In genomic region chr10:34966440-34966839, GRCh38 we compare ENCODE assay signal across 29 cellular contexts.
A peak's percentile ranks its signal among the peaks of the same experiment; 100 is the strongest.
DNase-seq lines count a peak whose midpoint lies in the region; ATAC-seq and TF ChIP-seq lines count a peak whose summit lies in the region.
"Had no signal": no experiment of that assay in that cellular context is flagged by ENCODE, and none has a peak within 500 bp of the region (broad histone marks: within the 10 kb centered on the region; RNA-seq: fewer than 3 reads in every experiment).

No MANE protein-coding gene starts in this region.

- no peak overlapping the region for H3K27ac ChIP-seq in mesenchymal stem cell (ENCODE audit: low read length, poor library complexity, severe bottlenecking)
- H3K27ac ChIP-seq in gastroesophageal sphincter, result no peak overlapping the region
- H3K27ac ChIP-seq: A549, left ventricle myocardium inferior, neural progenitor cell, parathyroid adenoma, SJCRH30, vagina had no signal

- H3K4me3 ChIP-seq in epithelial cell of esophagus (ENCODE audit: low read length) (no peak overlapping the region), mesenchymal stem cell (ENCODE audit: insufficient read depth in 1 of 2, low read depth in 1 of 2, low read length in 2 of 2) (no peak overlapping the region), gastroesophageal sphincter (no peak overlapping the region)
- H3K4me3 ChIP-seq: A549, left ventricle myocardium inferior, neural progenitor cell, SJCRH30, vagina had no signal

- H3K14ac ChIP-seq in mesenchymal stem cell (ENCODE audit: low read length in 2 of 2), result no peak overlapping the region

- H3K36me3 Mint-ChIP-seq in WTC11, result no peaks in the 10 kb centered on the region
- peaks cover 4% of the 10 kb centered on the region for H3K36me3 Mint-ChIP-seq in effector memory CD8-positive, alpha-beta T cell (ENCODE audit: insufficient read depth)
- H3K36me3 Mint-ChIP-seq: activated naive CD4-positive, alpha-beta T cell treated with anti-CD3 and anti-CD28 coated beads, Interleukin-2, amount 50 U/mL, for 24 hours; CD8-positive, alpha-beta T cell; neural progenitor cell had no signal

- 92% methylated on average over 5 of the region's 5 CpGs for WGBS in mesenchymal stem cell
- 79 to 98% methylated on average over 5 of the region's 5 CpGs for WGBS in gastroesophageal sphincter (ENCODE audit: low coverage in 1 of 2), 2 donors

- H3K9ac ChIP-seq in mesenchymal stem cell (ENCODE audit: low read length), result no peak overlapping the region
- H3K9ac ChIP-seq: neural progenitor cell, parathyroid adenoma had no signal

- no peaks in the 10 kb centered on the region for H3K9me3 Mint-ChIP-seq in WTC11
- no peaks in the 10 kb centered on the region for H3K9me3 Mint-ChIP-seq in effector memory CD8-positive, alpha-beta T cell
- H3K9me3 Mint-ChIP-seq: activated CD4-positive, alpha-beta T cell treated with anti-CD3 and anti-CD28 coated beads, Interleukin-2, amount 10 ng/mL, durations not matched to agents 24 days and 14 days; activated naive CD4-positive, alpha-beta T cell treated with anti-CD3 and anti-CD28 coated beads, Interleukin-2, amount 50 U/mL, for 24 hours; CD8-positive, alpha-beta T cell; neural progenitor cell had no signal

- no peak overlapping the region for H3K23ac ChIP-seq in mesenchymal stem cell (ENCODE audit: low read length in 2 of 2)

- no peak for TF ChIP-seq POLR2A in gastroesophageal sphincter (IDR thresholded peaks at IDR 0.05)

- H3K4ac ChIP-seq in mesenchymal stem cell (ENCODE audit: low read depth in 1 of 2, low read length in 2 of 2), result no peak overlapping the region

- H3K9me3 ChIP-seq in mesenchymal stem cell (ENCODE audit: control insufficient read depth, low read length) (no peaks in the 10 kb centered on the region), gastroesophageal sphincter (no peaks in the 10 kb centered on the region)
- H3K9me3 ChIP-seq: A549, left ventricle myocardium inferior, SJCRH30, vagina had no signal

- H3K18ac ChIP-seq in mesenchymal stem cell (ENCODE audit: low read depth in 1 of 2, low read length in 2 of 2), result no peak overlapping the region

- no peaks in the 10 kb centered on the region for H3K79me1 ChIP-seq in mesenchymal stem cell (replicated peaks; ENCODE audit: low read length, poor library complexity, severe bottlenecking)

- TF ChIP-seq CTCF in WTC11 (IDR thresholded peaks at IDR 0.05), result no peak
- no peak for TF ChIP-seq CTCF in epithelial cell of esophagus (IDR thresholded peaks at IDR 0.05; ENCODE audit: insufficient read depth, low read depth, low read length, missing control alignments)
- TF ChIP-seq CTCF in gastroesophageal sphincter (IDR thresholded peaks at IDR 0.05), result no peak

- no peak overlapping the region for H2BK5ac ChIP-seq in mesenchymal stem cell (ENCODE audit: low read depth, low read length, poor library complexity, severe bottlenecking)

- H4K91ac ChIP-seq in mesenchymal stem cell (ENCODE audit: low read length), result no peak overlapping the region

- DNase-seq in EH (ENCODE audit: low read depth) (peak; percentile 38), WTC11 (ENCODE audit: low spot score) (no peak), epithelial cell of esophagus (ENCODE audit: low read depth) (peak; percentile 50), mesenchymal stem cell (peak; percentile 7), kidney tubule cell (ENCODE audit: low spot score) (no peak)
- no peak for DNase-seq in effector memory CD8-positive, alpha-beta T cell
- DNase-seq: activated CD4-positive, alpha-beta T cell treated with anti-CD3 and anti-CD28 coated beads, Interleukin-2, amount 10 ng/mL, durations not matched to agents 24 days and 14 days; CD8-positive, alpha-beta T cell; central memory CD4-positive, alpha-beta T cell; dermis blood vessel endothelial cell; DMS 273 treated with DMSO at 0.1 percent for 48 hours; head of caudate nucleus; islet precursor cell; left ventricle myocardium inferior; NCI-H1105; NCI-H187 treated with DMSO at 0.1 percent for 48 hours; NCI-H2171; NCI-H82; SJCRH30; stimulated activated CD4-positive, alpha-beta T cell treated with anti-CD3 and anti-CD28 coated beads, Interleukin-2, amount 100 ng/mL, for 24 hours; stimulated activated naive CD8-positive, alpha-beta T cell treated with anti-CD3 and anti-CD28 coated beads, Interleukin-15, Interleukin-2, amounts not matched to agents 100 U/mL and 50 U/mL, for 24 hours had no signal

- H3K36me3 ChIP-seq in mesenchymal stem cell (ENCODE audit: control insufficient read depth in 1 of 2, insufficient read depth in 2 of 2, low read depth in 1 of 2, low read length in 2 of 2) (no peaks in the 10 kb centered on the region), gastroesophageal sphincter (no peaks in the 10 kb centered on the region)
- H3K36me3 ChIP-seq: left ventricle myocardium inferior, neural progenitor cell, SJCRH30, vagina had no signal

- ATAC-seq in WTC11 (no peak), GM21825 (IDR thresholded peaks at IDR 0.05; ENCODE audit: unreplicated experiment) (no peak), gastroesophageal sphincter (no peak)
- ATAC-seq in effector memory CD8-positive, alpha-beta T cell (replicated peaks), result no peak
- ATAC-seq: A549; CD8-positive, alpha-beta T cell; HCT116; stimulated activated naive CD8-positive, alpha-beta T cell treated with anti-CD3 and anti-CD28 coated beads, Interleukin-15, Interleukin-2, amounts not matched to agents 100 U/mL and 50 U/mL, for 24 hours had no signal

- H3K4me1 Mint-ChIP-seq in WTC11, result 0 out of 2 replicates have a peak, but pooled peaks cover 3% of the 10 kb centered on the region
- no peaks in the 10 kb centered on the region for H3K4me1 Mint-ChIP-seq in effector memory CD8-positive, alpha-beta T cell (ENCODE audit: low read depth in 2 of 2)
- H3K4me1 Mint-ChIP-seq: activated CD4-positive, alpha-beta T cell treated with anti-CD3 and anti-CD28 coated beads, Interleukin-2, amount 10 ng/mL, durations not matched to agents 24 days and 14 days; activated naive CD4-positive, alpha-beta T cell treated with anti-CD3 and anti-CD28 coated beads, Interleukin-2, amount 50 U/mL, for 24 hours had no signal

- H3K4me3 Mint-ChIP-seq in WTC11, result no peak overlapping the region
- H3K4me3 Mint-ChIP-seq in effector memory CD8-positive, alpha-beta T cell, result no peak overlapping the region
- H3K4me3 Mint-ChIP-seq: activated CD4-positive, alpha-beta T cell treated with anti-CD3 and anti-CD28 coated beads, Interleukin-2, amount 10 ng/mL, durations not matched to agents 24 days and 14 days; activated naive CD4-positive, alpha-beta T cell treated with anti-CD3 and anti-CD28 coated beads, Interleukin-2, amount 50 U/mL, for 24 hours; CD8-positive, alpha-beta T cell; neural progenitor cell had no signal

- H2BK12ac ChIP-seq in mesenchymal stem cell (ENCODE audit: low read length in 2 of 2), result no peak overlapping the region

- TF ChIP-seq EP300 in gastroesophageal sphincter (IDR thresholded peaks at IDR 0.05), result no peak

- H2AK5ac ChIP-seq in mesenchymal stem cell (ENCODE audit: low read length, severe bottlenecking), result no peak overlapping the region

- H2AFZ ChIP-seq in mesenchymal stem cell (ENCODE audit: low read depth, low read length), result no peak overlapping the region
- H2AFZ ChIP-seq: parathyroid adenoma had no signal

- no peak overlapping the region for H4K8ac ChIP-seq in mesenchymal stem cell (ENCODE audit: low read length)

- no peaks in the 10 kb centered on the region for H3K27me3 ChIP-seq in mesenchymal stem cell (ENCODE audit: control insufficient read depth in 1 of 2, insufficient read depth in 1 of 2, low read length in 2 of 2)
- H3K27me3 ChIP-seq in gastroesophageal sphincter, result no peaks in the 10 kb centered on the region
- H3K27me3 ChIP-seq: neural progenitor cell, SJCRH30, vagina had no signal

- H3K4me1 ChIP-seq in mesenchymal stem cell (ENCODE audit: control insufficient read depth, insufficient read depth, low read depth, low read length), result peaks cover 14% of the 10 kb centered on the region
- H3K4me1 ChIP-seq in gastroesophageal sphincter, result peaks cover 0 to 22% (median 0%) of the 10 kb centered on the region in 3 donors
- H3K4me1 ChIP-seq: parathyroid adenoma, SJCRH30, vagina had no signal

- CTCF ChIA-PET in WTC11 (lab: Charles Lee), result no interaction called here

- H3K27ac Mint-ChIP-seq in WTC11, result no peak overlapping the region
- H3K27ac Mint-ChIP-seq in effector memory CD8-positive, alpha-beta T cell, result no peak overlapping the region
- H3K27ac Mint-ChIP-seq: activated CD4-positive, alpha-beta T cell treated with anti-CD3 and anti-CD28 coated beads, Interleukin-2, amount 10 ng/mL, durations not matched to agents 24 days and 14 days; activated naive CD4-positive, alpha-beta T cell treated with anti-CD3 and anti-CD28 coated beads, Interleukin-2, amount 50 U/mL, for 24 hours; CD8-positive, alpha-beta T cell; neural progenitor cell had no signal

- POLR2A ChIA-PET in WTC11 (lab: Charles Lee), result no interaction called here

- H3K4me2 ChIP-seq in mesenchymal stem cell (ENCODE audit: low read length, poor library complexity, severe bottlenecking), result no peak overlapping the region
- H3K4me2 ChIP-seq: A549, neural progenitor cell had no signal

- no peaks in the 10 kb centered on the region for H3K27me3 Mint-ChIP-seq in WTC11 (ENCODE audit: low read depth)
- peaks cover 0 to 36% of the 10 kb centered on the region in 2 donors for H3K27me3 Mint-ChIP-seq in effector memory CD8-positive, alpha-beta T cell
- H3K27me3 Mint-ChIP-seq: activated CD4-positive, alpha-beta T cell treated with anti-CD3 and anti-CD28 coated beads, Interleukin-2, amount 10 ng/mL, durations not matched to agents 24 days and 14 days; activated naive CD4-positive, alpha-beta T cell treated with anti-CD3 and anti-CD28 coated beads, Interleukin-2, amount 50 U/mL, for 24 hours had no signal

- H2BK15ac ChIP-seq in mesenchymal stem cell (ENCODE audit: low read depth, poor library complexity, severe bottlenecking), result no peak overlapping the region

- H2BK120ac ChIP-seq in mesenchymal stem cell (ENCODE audit: low read depth, low read length), result no peak overlapping the region

TF ChIP-seq in WTC11, 78 proteins besides CTCF, POLR2A, EP300 and RAD21 (continues in another document):
- TF ChIP-seq CREB1 (CRISPR knock-in tag; IDR thresholded peaks at IDR 0.05), result no peak
- no peak for TF ChIP-seq ATF6 (CRISPR knock-in tag; IDR thresholded peaks at IDR 0.05)

Comparison
In these comparisons a context has a peak if more than half of its experiments do, and no peak if none do; other contexts are left out.
1. DNase-seq: peak in EH (single experiment), epithelial cell of esophagus (single experiment) and mesenchymal stem cell (single experiment); none in WTC11 (single experiment), kidney tubule cell (single experiment) and effector memory CD8-positive, alpha-beta T cell (0 of 3).